Comparison of ENCODE assay signal across 22 cellular contexts in genomic region chrX:15416133-15416993, GRCh38. TPM values are rescaled to one million over a fixed set of nuclear protein-coding genes. Genes with fewer than 3 reads are reported as not detected.
DNase-seq lines count a peak whose midpoint lies in the region; ATAC-seq and TF ChIP-seq lines count a peak whose summit lies in the region.
"Had no signal": no experiment of that assay in that cellular context is flagged by ENCODE, and none has a peak within 500 bp of the region (broad histone marks: within the 10 kb centered on the region; RNA-seq: fewer than 3 reads in every experiment).

No MANE protein-coding gene starts in this region.

- no peak overlapping the region for H3K27ac ChIP-seq in MM.1S (ENCODE audit: low read length)
- H3K27ac ChIP-seq: 22Rv1, BLaER1, body of pancreas, colonic mucosa, neural progenitor cell, transverse colon had no signal

- H3K27me3 ChIP-seq in MM.1S (replicated peaks; ENCODE audit: insufficient read depth, low read length): no peaks in the 10 kb centered on the region
- H3K27me3 ChIP-seq: body of pancreas, neural progenitor cell, transverse colon had no signal

- no peak overlapping the region for H3K4me3 ChIP-seq in MM.1S (ENCODE audit: low read length)
- H3K4me3 ChIP-seq: BLaER1, body of pancreas, colonic mucosa, neural progenitor cell, transverse colon had no signal

- no peaks in the 10 kb centered on the region for H3F3A ChIP-seq in MM.1S (ENCODE audit: insufficient read depth, low read length)

- H4K20me1 ChIP-seq in MM.1S (ENCODE audit: insufficient read depth, low read length): no peaks in the 10 kb centered on the region
- H4K20me1 ChIP-seq: BLaER1 had no signal

- no peaks in the 10 kb centered on the region for H3K9me2 ChIP-seq in MM.1S (replicated peaks; ENCODE audit: insufficient read depth, low read length)

- H3K9me3 ChIP-seq in MM.1S (replicated peaks; ENCODE audit: insufficient read depth, low read length): no peaks in the 10 kb centered on the region
- H3K9me3 ChIP-seq: BLaER1, body of pancreas, colonic mucosa, transverse colon had no signal

- H3K4me1 ChIP-seq in MM.1S (ENCODE audit: low read length): no peaks in the 10 kb centered on the region
- H3K4me1 ChIP-seq: BLaER1, body of pancreas, colonic mucosa, transverse colon had no signal

- H3K27ac Mint-ChIP-seq in stimulated activated naive B cell treated with anti-CD40 and anti-IgM and Interleukin-4, amounts not matched to agents 10 μg/mL and 1 μg/mL and 100 μg/mL, for 72 hours: no peak overlapping the region
- H3K27ac Mint-ChIP-seq: activated naive CD4-positive, alpha-beta T cell treated with anti-CD3 and anti-CD28 coated beads, Interleukin-2, amount 10 ng/mL, durations not matched to agents 7 days and 5 days; neural progenitor cell had no signal

- H3K4me3 Mint-ChIP-seq in stimulated activated naive B cell treated with anti-CD40 and anti-IgM and Interleukin-4, amounts not matched to agents 10 μg/mL and 1 μg/mL and 100 μg/mL, for 72 hours: no peak overlapping the region
- H3K4me3 Mint-ChIP-seq: activated naive CD4-positive, alpha-beta T cell treated with anti-CD3 and anti-CD28 coated beads, Interleukin-2, amount 10 ng/mL, durations not matched to agents 7 days and 5 days; neural progenitor cell had no signal

- ATAC-seq in HG02870 (IDR thresholded peaks at IDR 0.05; ENCODE audit: unreplicated experiment): peak; percentile 83
- no peak for ATAC-seq in stimulated activated naive B cell treated with anti-CD40 and anti-IgM and Interleukin-4, amounts not matched to agents 10 μg/mL and 1 μg/mL and 100 μg/mL, for 72 hours (replicated peaks)
- ATAC-seq: body of pancreas, left colon had no signal

- in situ Hi-C loops in SK-MEL-5 (cut with HindIII; ENCODE audit: low pct_unique_long_range_greater_than_20kb, low sequenced_read_pairs): no loop called here

- peaks cover 6 to 18% of the 10 kb centered on the region in 2 donors for H3K27me3 Mint-ChIP-seq in stimulated activated naive B cell treated with anti-CD40 and anti-IgM and Interleukin-4, amounts not matched to agents 10 μg/mL and 1 μg/mL and 100 μg/mL, for 72 hours
- H3K27me3 Mint-ChIP-seq: activated naive CD4-positive, alpha-beta T cell treated with anti-CD3 and anti-CD28 coated beads, Interleukin-2, amount 10 ng/mL, durations not matched to agents 7 days and 5 days had no signal

- no peak for TF ChIP-seq CTCF in MM.1S (IDR thresholded peaks at IDR 0.05; ENCODE audit: low read length)

- H3K9me3 Mint-ChIP-seq in stimulated activated naive B cell treated with anti-CD40 and anti-IgM and Interleukin-4, amounts not matched to agents 10 μg/mL and 1 μg/mL and 100 μg/mL, for 72 hours: peaks cover 0 to 3% of the 10 kb centered on the region in 2 donors
- H3K9me3 Mint-ChIP-seq: activated naive CD4-positive, alpha-beta T cell treated with anti-CD3 and anti-CD28 coated beads, Interleukin-2, amount 10 ng/mL, durations not matched to agents 7 days and 5 days had no signal

- H3K4me1 Mint-ChIP-seq in stimulated activated naive B cell treated with anti-CD40 and anti-IgM and Interleukin-4, amounts not matched to agents 10 μg/mL and 1 μg/mL and 100 μg/mL, for 72 hours: no peaks in the 10 kb centered on the region
- H3K4me1 Mint-ChIP-seq: activated naive CD4-positive, alpha-beta T cell treated with anti-CD3 and anti-CD28 coated beads, Interleukin-2, amount 10 ng/mL, durations not matched to agents 7 days and 5 days had no signal

- no peaks in the 10 kb centered on the region for H3K79me2 ChIP-seq in MM.1S (ENCODE audit: low read length)

- H3K9ac ChIP-seq in MM.1S (ENCODE audit: low read length): no peak overlapping the region
- H3K9ac ChIP-seq: BLaER1, neural progenitor cell had no signal

- DNase-seq in DMS 273 (lab: John Stamatoyannopoulos, UW; ENCODE audit: unreplicated experiment): peak; percentile 19
- DNase-seq in DMS 273 treated with DMSO at 0.1 percent for 48 hours (lab: John Stamatoyannopoulos, UW): no peak
- peak; percentile 65 for DNase-seq in SK-MEL-5 (ENCODE audit: low read depth, low spot score)
- peak; percentile 30 for DNase-seq in fibroblast of peridontal ligament (ENCODE audit: extremely low read depth)
- DNase-seq in NCI-H2227 (lab: John Stamatoyannopoulos, UW; ENCODE audit: unreplicated experiment): no peak
- no peak for DNase-seq in stimulated activated naive B cell treated with anti-CD40 and anti-IgM and Interleukin-4, amounts not matched to agents 10 μg/mL and 1 μg/mL and 100 μg/mL, for 72 hours
- DNase-seq in MM.1S: no peak
- DNase-seq: activated naive CD4-positive, alpha-beta T cell treated with anti-CD3 and anti-CD28 coated beads, Interleukin-2, amount 10 ng/mL, durations not matched to agents 7 days and 5 days; body of pancreas; Calu3; colonic mucosa; left colon; midbrain; NCI-H1092 treated with DMSO at 0.1 percent for 48 hours; NCI-H526 treated with DMSO at 0.1 percent for 48 hours; stimulated activated naive CD4-positive, alpha-beta T cell; T1000; transverse colon had no signal

- H2AFZ ChIP-seq in MM.1S (ENCODE audit: low read length): no peak overlapping the region
- H2AFZ ChIP-seq: neural progenitor cell had no signal

- H3K36me3 ChIP-seq in MM.1S (replicated peaks; ENCODE audit: insufficient read depth, low read length): no peaks in the 10 kb centered on the region
- H3K36me3 ChIP-seq: BLaER1, colonic mucosa, transverse colon had no signal

- no peak overlapping the region for H3K4me2 ChIP-seq in MM.1S (ENCODE audit: low read depth, low read length)
- H3K4me2 ChIP-seq: BLaER1, neural progenitor cell had no signal

- no peaks in the 10 kb centered on the region for H3K36me3 Mint-ChIP-seq in stimulated activated naive B cell treated with anti-CD40 and anti-IgM and Interleukin-4, amounts not matched to agents 10 μg/mL and 1 μg/mL and 100 μg/mL, for 72 hours
- H3K36me3 Mint-ChIP-seq: activated naive CD4-positive, alpha-beta T cell treated with anti-CD3 and anti-CD28 coated beads, Interleukin-2, amount 10 ng/mL, durations not matched to agents 7 days and 5 days had no signal

RNA-seq across cellular contexts. Expression of gene VEGFD, which starts 32.1 kb away (rescaled TPM):
- total RNA-seq in SK-MEL-5 (2014; rRNA removed; shearing (Covaris generic)): 0.21 and 0.34 TPM in 2 replicates
- polyA plus RNA-seq in SK-MEL-5 (2015; cell fraction: cytosol; rRNA removed): 0.10 TPM in 1 of 2 replicates, not detected in the other
- polyA plus RNA-seq in SK-MEL-5 (2015; cell fraction: nucleus; rRNA removed): 4.9 and 8.3 TPM in 2 replicates

Comparison
In these comparisons a context has a peak if more than half of its experiments do, and no peak if none do; other contexts are left out.
1. DNase-seq: peak in DMS 273 (single experiment), SK-MEL-5 (single experiment) and fibroblast of peridontal ligament (single experiment); none in DMS 273 treated with DMSO at 0.1 percent for 48 hours (single experiment), NCI-H2227 (single experiment), stimulated activated naive B cell treated with anti-CD40 and anti-IgM and Interleukin-4, amounts not matched to agents 10 μg/mL and 1 μg/mL and 100 μg/mL, for 72 hours (single experiment) and MM.1S (single experiment).